In genomic region chr10:34721201-34721840, GRCh38 we compare ENCODE assay signal across 1 cellular context.
TF ChIP-seq lines count a peak whose summit lies in the region.

No MANE protein-coding gene starts in this region.

TF ChIP-seq in HCT116, 20 proteins besides CTCF, POLR2A, EP300 and RAD21 (continued from another document):
- TF ChIP-seq REST (IDR thresholded peaks at IDR 0.05; ENCODE audit: low read depth) (no peak), POLR2AphosphoS5 (IDR thresholded peaks at IDR 0.05; ENCODE audit: low read depth, low read length) (no peak), CEBPB (IDR thresholded peaks at IDR 0.05; ENCODE audit: low read depth) (no peak), JUND (IDR thresholded peaks at IDR 0.05) (no peak), ZFX (IDR thresholded peaks at IDR 0.05) (no peak), CBX3 (IDR thresholded peaks at IDR 0.05; ENCODE audit: low read depth) (no peak), ATF3 (IDR thresholded peaks at IDR 0.05) (no peak), TCF7L2 (IDR thresholded peaks at IDR 0.05; ENCODE audit: borderline replicate concordance, extremely low read depth, insufficient read depth, insufficient read length) (no peak), SRF (IDR thresholded peaks at IDR 0.05; ENCODE audit: low read depth) (no peak), ZNF274 (IDR thresholded peaks at IDR 0.05; ENCODE audit: low read depth, low read length) (no peak), ZBTB33 (IDR thresholded peaks at IDR 0.05; ENCODE audit: extremely low read depth, insufficient replicate concordance, low read length) (no peak), YY1 (IDR thresholded peaks at IDR 0.05; ENCODE audit: extremely low read depth, insufficient replicate concordance, low read depth, low read length) (no peak), SIN3A (IDR thresholded peaks at IDR 0.05; ENCODE audit: low read depth) (no peak), SP1 (IDR thresholded peaks at IDR 0.05; ENCODE audit: low read depth) (no peak), FOSL1 (IDR thresholded peaks at IDR 0.05; ENCODE audit: low read depth) (no peak)
- TF ChIP-seq, protein P1, sequence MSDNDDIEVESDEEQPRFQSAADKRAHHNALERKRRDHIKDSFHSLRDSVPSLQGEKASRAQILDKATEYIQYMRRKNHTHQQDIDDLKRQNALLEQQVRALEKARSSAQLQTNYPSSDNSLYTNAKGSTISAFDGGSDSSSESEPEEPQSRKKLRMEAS (IDR thresholded peaks at IDR 0.05) = no peak
